Comparison of ENCODE assay signal across 18 cellular contexts in genomic region chr10:78199019-78199418, GRCh38.
"Had no signal": no experiment of that assay in that cellular context is flagged by ENCODE, and none has a peak within 500 bp of the region (broad histone marks: within the 10 kb centered on the region; RNA-seq: fewer than 3 reads in every experiment).

No MANE protein-coding gene starts in this region.

- H3K27me3 ChIP-seq: cardiac muscle cell, transverse colon, vagina had no signal

- H3K9me3 ChIP-seq: prostate gland, transverse colon, vagina had no signal

- H3K4me3 ChIP-seq: cardiac muscle cell, lower lobe of right lung, prostate gland, transverse colon, vagina had no signal

- DNase-seq: activated CD4-positive, alpha-beta memory T cell treated with anti-CD3 and anti-CD28 coated beads for 36 hours; activated effector memory CD4-positive, alpha-beta T cell treated with anti-CD3 and anti-CD28 coated beads, Interleukin-2, amount 50 U/mL, for 16 hours; activated T-cell treated with anti-CD3 and anti-CD28 coated beads, Interleukin-2, amount 50 U/mL, for 4 hours; foreskin melanocyte; lower lobe of right lung; midbrain; right cardiac atrium; small intestine; stimulated activated CD4-positive, alpha-beta T cell treated with anti-CD3 and anti-CD28 coated beads, Interleukin-4, amount 100 ng/mL, for 4 hours; stimulated activated CD8-positive, alpha-beta memory T cell treated with anti-CD3 and anti-CD28 coated beads, Interleukin-4, amount 100 ng/mL, for 48 hours; stimulated activated naive CD4-positive, alpha-beta T cell treated with Interleukin-2 at 50 U/mL for 16 hours; substantia nigra; transverse colon had no signal

- H3K27ac ChIP-seq: cardiac muscle cell, epithelial cell of prostate, lower lobe of right lung, prostate gland, transverse colon, vagina had no signal

- H3K4me1 ChIP-seq: prostate gland, transverse colon, vagina had no signal

- ATAC-seq: activated naive CD4-positive, alpha-beta T cell treated with anti-CD3 and anti-CD28 coated beads, Interleukin-2, amount 50 U/mL, for 72 hours; activated T-cell treated with anti-CD3 and anti-CD28 coated beads, Interleukin-2, amount 50 U/mL, for 4 hours; right cardiac atrium had no signal

- H3K36me3 ChIP-seq: cardiac muscle cell, lower lobe of right lung, prostate gland, transverse colon, vagina had no signal
